Comparison of ENCODE assay signal across 8 cellular contexts in the genomic region with DNA sequence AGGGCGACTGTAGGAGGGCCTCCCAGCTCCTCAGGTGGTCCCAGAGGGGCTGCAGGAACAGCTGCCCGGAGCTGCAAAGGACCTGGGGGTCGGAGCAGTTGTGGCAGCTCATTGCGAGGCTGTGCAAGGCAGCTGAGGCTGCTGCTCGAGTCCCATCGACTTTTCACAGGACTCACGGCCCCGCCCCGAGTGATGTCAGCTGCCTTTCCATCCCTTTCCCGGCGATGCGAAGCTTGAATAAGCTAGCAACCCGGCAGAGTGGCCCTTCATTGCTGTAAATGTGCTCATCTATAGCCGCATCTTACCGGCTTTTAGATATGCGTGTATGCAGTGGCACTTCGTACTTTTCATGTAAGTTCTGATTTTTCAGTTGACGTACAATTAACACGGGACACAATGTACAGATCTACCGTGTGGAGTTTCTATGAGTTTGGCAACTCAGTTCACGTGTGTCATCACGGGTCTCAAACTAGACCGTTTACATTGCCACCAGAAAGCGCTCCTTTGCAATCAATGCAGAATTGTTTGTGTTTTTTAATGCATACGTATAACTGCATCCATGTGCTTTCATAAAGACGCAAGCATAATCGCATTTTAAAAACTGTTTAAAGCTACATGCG. TPM values are rescaled to one million over a fixed set of nuclear protein-coding genes. Genes with fewer than 3 reads are reported as not detected.
A peak's percentile ranks its signal among the peaks of the same experiment; 100 is the strongest.
DNase-seq lines count a peak whose midpoint lies in the region; TF ChIP-seq lines count a peak whose summit lies in the region.

A gene with protein sequence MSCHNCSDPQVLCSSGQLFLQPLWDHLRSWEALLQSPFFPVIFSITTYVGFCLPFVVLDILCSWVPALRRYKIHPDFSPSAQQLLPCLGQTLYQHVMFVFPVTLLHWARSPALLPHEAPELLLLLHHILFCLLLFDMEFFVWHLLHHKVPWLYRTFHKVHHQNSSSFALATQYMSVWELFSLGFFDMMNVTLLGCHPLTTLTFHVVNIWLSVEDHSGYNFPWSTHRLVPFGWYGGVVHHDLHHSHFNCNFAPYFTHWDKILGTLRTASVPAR (minus strand): TSS at position 137 of the 620 bp plus-strand sequence. CDS start 25 bp downstream, at position 112.

- H3K9ac ChIP-seq in endodermal cell (ENCODE audit: extremely low read depth, low read length, poor library complexity, severe bottlenecking): no peak within 1 kb of the TSS

- peaks cover 39% of the 10 kb centered on the region for H3K27me3 Mint-ChIP-seq in endodermal cell (ENCODE audit: insufficient read depth)

- 3 to 4% methylated on average over 25 to 28 of the region's 28 CpGs for WGBS in endodermal cell (ENCODE audit: insufficient coverage in 1 of 2, insufficient read length in 1 of 2), 2 experiments

- peak within 1 kb of the TSS; percentile 44 for H3K4me3 Mint-ChIP-seq in endodermal cell

- peaks cover 8% of the 10 kb centered on the region for H3K4me1 Mint-ChIP-seq in endodermal cell

- H3K36me3 ChIP-seq in MG63 (no peaks in the 10 kb centered on the region), endodermal cell (ENCODE audit: control insufficient read depth, insufficient read depth, low read length) (no peaks in the 10 kb centered on the region)

- H3K9me3 ChIP-seq in MG63: no peaks in the 10 kb centered on the region
- H3K9me3 ChIP-seq in endodermal cell (ENCODE audit: control insufficient read depth, low read length): no peaks in the 10 kb centered on the region

- H3K27me3 ChIP-seq in MG63 (no peaks in the 10 kb centered on the region; the same call in 1 of the 2 replicates), endodermal cell (ENCODE audit: control insufficient read depth, insufficient read depth, low read length, poor library complexity, severe bottlenecking) (peaks cover 95% of the 10 kb centered on the region)

- no peak for TF ChIP-seq CTCF in endodermal cell (conservative IDR thresholded peaks at IDR 0.05)

- DNase-seq in GM03348 (ENCODE audit: low spot score): peak; percentile 87
- peak; percentile 74 for DNase-seq in MG63
- DNase-seq in activated CD4-positive, alpha-beta T cell treated with anti-CD3 and anti-CD28 coated beads, Interleukin-2, amount 50 U/mL, for 4 hours: peak; percentile 35 to 41
- DNase-seq in endodermal cell: peak; percentile 85
- peak; percentile 80 to 89 for DNase-seq in lung microvascular endothelial cell (ENCODE audit: low read depth in 2 of 2)
- DNase-seq in stimulated activated CD4-positive, alpha-beta T cell treated with anti-CD3 and anti-CD28 coated beads, Interleukin-4, amount 100 ng/mL, for 48 hours (ENCODE audit: low read depth in 2 of 2): peak; percentile 37 to 44
- DNase-seq in OCI-M2 (lab: John Stamatoyannopoulos, UW; ENCODE audit: unreplicated experiment): no peak
- no peak for DNase-seq in AML-193 (lab: John Stamatoyannopoulos, UW)

- H3K27ac Mint-ChIP-seq in endodermal cell: no peak within 1 kb of the TSS

- H3K36me3 Mint-ChIP-seq in endodermal cell (ENCODE audit: low read depth): no peaks in the 10 kb centered on the region

- H3K27ac ChIP-seq in endodermal cell (ENCODE audit: low read depth, low read length): no peak within 1 kb of the TSS

- H3K4me3 ChIP-seq in MG63: peak within 1 kb of the TSS; percentile 32
- peak within 1 kb of the TSS; percentile 76 for H3K4me3 ChIP-seq in endodermal cell (ENCODE audit: low read length)

- H3K4me1 ChIP-seq in endodermal cell (ENCODE audit: control insufficient read depth, insufficient read depth, low read length): no peaks in the 10 kb centered on the region

- H3K9me3 Mint-ChIP-seq in endodermal cell: no peaks in the 10 kb centered on the region

RNA-seq across cellular contexts. Expression of the gene that starts here (rescaled TPM):
- 0.63 TPM in 1 of 2 replicates, not detected in the other for total RNA-seq in MG63 (2014; rRNA removed; shearing (Covaris generic); ENCODE audit: low replicate concordance)
- total RNA-seq in endodermal cell (not detected), lung microvascular endothelial cell (3.0 and 4.4 TPM in 2 replicates)
- polyA plus RNA-seq in endodermal cell (2013, experiment 1 of 2): not detected
- polyA plus RNA-seq in endodermal cell (2013, experiment 2 of 2): not detected

Comparison
In these comparisons a context has a peak if more than half of its experiments do, and no peak if none do; other contexts are left out.
1. Peak in DNase-seq and H3K4me3 ChIP-seq in MG63; RNA of the gene not detected or under 1 TPM.
2. Peak in DNase-seq and H3K4me3 ChIP-seq in endodermal cell; RNA of the gene not detected or under 1 TPM.
3. DNase-seq: peak in GM03348 (single experiment), activated CD4-positive, alpha-beta T cell treated with anti-CD3 and anti-CD28 coated beads, Interleukin-2, amount 50 U/mL, for 4 hours (2 of 2), lung microvascular endothelial cell (2 of 2) and stimulated activated CD4-positive, alpha-beta T cell treated with anti-CD3 and anti-CD28 coated beads, Interleukin-4, amount 100 ng/mL, for 48 hours (2 of 2); none in OCI-M2 (single experiment) and AML-193 (0 of 2).